1 cellular context compared by ENCODE assay signal in the genomic region with DNA sequence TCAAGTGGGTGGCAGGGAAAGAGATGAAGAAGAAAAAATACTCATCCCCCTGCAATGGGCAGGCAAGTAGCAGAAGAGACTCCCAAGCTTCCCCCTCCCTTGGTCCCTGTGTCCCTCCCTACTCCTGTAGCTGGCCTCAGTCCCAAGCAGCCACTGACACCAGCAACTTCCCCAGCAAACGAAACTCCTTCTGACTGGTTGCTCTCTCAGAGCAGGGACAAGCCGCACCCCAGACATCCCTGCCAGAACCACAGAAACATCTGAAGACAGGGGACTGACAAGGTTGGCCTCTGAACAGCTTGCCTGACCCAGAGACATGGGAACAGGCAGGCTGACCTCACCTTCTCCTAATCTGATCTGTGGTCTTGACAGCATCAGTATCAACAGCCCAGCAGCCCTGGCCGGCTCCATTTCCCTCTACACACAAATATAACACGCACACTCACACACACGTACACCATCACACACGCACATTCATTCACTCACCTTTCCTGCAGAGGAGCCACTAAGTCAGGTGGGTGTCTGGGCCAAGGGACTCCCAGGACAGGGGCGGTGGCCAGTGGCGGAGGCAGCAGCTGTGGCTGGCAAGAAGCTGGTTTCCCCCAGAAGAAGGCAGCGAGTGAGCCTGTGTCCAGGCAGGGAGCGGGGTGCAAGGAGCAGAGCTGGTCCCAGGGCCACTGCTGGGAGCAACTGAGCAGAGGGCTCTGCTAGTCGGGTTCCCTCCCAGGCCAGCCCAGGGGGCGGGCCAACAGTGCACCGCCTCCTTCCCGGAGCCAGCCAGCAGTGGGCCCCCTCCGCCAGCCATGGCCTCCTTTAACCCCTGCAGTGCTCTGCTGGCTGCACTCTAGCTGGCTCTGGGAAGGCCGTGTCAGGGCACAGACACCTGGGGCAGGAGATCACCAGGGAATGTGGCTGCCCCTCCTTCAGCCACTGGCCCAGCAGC.
TF ChIP-seq lines count a peak whose summit lies in the region.

No MANE protein-coding gene starts in this region.

TF ChIP-seq in HepG2, 621 proteins besides CTCF, POLR2A, EP300 and RAD21 (continued from another document and continues in another):
- peak; percentile 69; the same call in 1 of the 2 replicates for TF ChIP-seq NFAT5 (CRISPR knock-in tag; IDR thresholded peaks at IDR 0.05)
- TF ChIP-seq ZNF720 (CRISPR knock-in tag; IDR thresholded peaks at IDR 0.05), result no peak
- no peak for TF ChIP-seq SCMH1 (CRISPR knock-in tag; IDR thresholded peaks at IDR 0.05; ENCODE audit: borderline replicate concordance)
- TF ChIP-seq YEATS4 (CRISPR knock-in tag; IDR thresholded peaks at IDR 0.05; ENCODE audit: borderline replicate concordance), result peak; percentile 44; the same call in 1 of the 2 replicates
- no peak for TF ChIP-seq DPF2 (CRISPR knock-in tag; IDR thresholded peaks at IDR 0.05; ENCODE audit: borderline replicate concordance, low read depth)
- no peak for TF ChIP-seq ZNF496 (CRISPR knock-in tag; IDR thresholded peaks at IDR 0.05; ENCODE audit: insufficient replicate concordance)
- 0 out of 2 replicates have a peak, but pooled peaks have one; percentile 59 for TF ChIP-seq ADNP (CRISPR knock-in tag; IDR thresholded peaks at IDR 0.05)
- 0 out of 2 replicates have a peak, but pooled peaks have one; percentile 54 for TF ChIP-seq ZKSCAN1 (IDR thresholded peaks at IDR 0.05; ENCODE audit: low read length)
- peak; percentile 56; the same call in 1 of the 2 replicates for TF ChIP-seq KDM2A (CRISPR knock-in tag; IDR thresholded peaks at IDR 0.05; ENCODE audit: borderline replicate concordance, low read depth)
- no peak for TF ChIP-seq MAFK (conservative IDR thresholded peaks at IDR 0.05 in 1 of 2, IDR thresholded peaks at IDR 0.05 in 1 of 2; ENCODE audit: low read length in 2 of 2)
- TF ChIP-seq RARG (CRISPR knock-in tag; IDR thresholded peaks at IDR 0.05; ENCODE audit: low read depth), result no peak
- no peak for TF ChIP-seq HIVEP1 (CRISPR knock-in tag; IDR thresholded peaks at IDR 0.05)
- no peak; the same call in 1 of the 2 replicates for TF ChIP-seq ZNF550 (CRISPR knock-in tag; IDR thresholded peaks at IDR 0.05; ENCODE audit: borderline replicate concordance)
- TF ChIP-seq ZNF343 (CRISPR knock-in tag; IDR thresholded peaks at IDR 0.05), result no peak
- no peak for TF ChIP-seq ZNF569 (CRISPR knock-in tag; IDR thresholded peaks at IDR 0.05; ENCODE audit: borderline replicate concordance)
- no peak for TF ChIP-seq ZNF75D (CRISPR knock-in tag; IDR thresholded peaks at IDR 0.05; ENCODE audit: borderline replicate concordance)
- no peak for TF ChIP-seq ZNF597 (CRISPR knock-in tag; IDR thresholded peaks at IDR 0.05)
- TF ChIP-seq SRY (CRISPR knock-in tag; IDR thresholded peaks at IDR 0.05), result peak; percentile 82; the same call in 1 of the 2 replicates
- TF ChIP-seq TOE1 (CRISPR knock-in tag; IDR thresholded peaks at IDR 0.05), result no peak
- TF ChIP-seq RCOR2 (CRISPR knock-in tag; IDR thresholded peaks at IDR 0.05), result no peak
- TF ChIP-seq ZMYM2 (CRISPR knock-in tag; IDR thresholded peaks at IDR 0.05), result no peak
- no peak for TF ChIP-seq ZBTB14 (CRISPR knock-in tag; IDR thresholded peaks at IDR 0.05)
- TF ChIP-seq TCF7L2 (IDR thresholded peaks at IDR 0.05; ENCODE audit: low read depth, low read length), result no peak
- TF ChIP-seq ZNF83 (CRISPR knock-in tag; IDR thresholded peaks at IDR 0.05; ENCODE audit: borderline replicate concordance), result 0 out of 2 replicates have a peak, but pooled peaks have one; percentile 68
- TF ChIP-seq RBAK (CRISPR knock-in tag; IDR thresholded peaks at IDR 0.05), result no peak
- TF ChIP-seq, protein P1, sequence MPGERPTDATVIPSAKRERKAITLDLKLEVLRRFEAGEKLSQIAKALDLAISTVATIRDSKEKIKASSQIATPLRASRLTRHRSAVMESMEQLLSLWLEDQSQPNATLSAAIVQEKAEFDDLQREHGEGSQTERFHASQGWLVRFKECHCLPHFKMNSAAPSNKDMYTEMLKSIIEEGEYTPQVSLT (CRISPR knock-in tag; IDR thresholded peaks at IDR 0.05; ENCODE audit: borderline replicate concordance, low read depth), result no peak
- no peak for TF ChIP-seq KDM1A (CRISPR knock-in tag; IDR thresholded peaks at IDR 0.05)
- TF ChIP-seq ZNF335 (CRISPR knock-in tag; IDR thresholded peaks at IDR 0.05), result no peak
- no peak; the same call in 1 of the 2 replicates for TF ChIP-seq TRAFD1 (CRISPR knock-in tag; IDR thresholded peaks at IDR 0.05; ENCODE audit: borderline replicate concordance)
- TF ChIP-seq ZNF766 (CRISPR knock-in tag; IDR thresholded peaks at IDR 0.05; ENCODE audit: borderline replicate concordance), result peak; percentile 83; the same call in 1 of the 2 replicates
- no peak for TF ChIP-seq TP53 (CRISPR knock-in tag; conservative IDR thresholded peaks at IDR 0.05)
- no peak for TF ChIP-seq ZFAT (CRISPR knock-in tag; conservative IDR thresholded peaks at IDR 0.05)
- peak; percentile 32; the same call in 1 of the 2 replicates for TF ChIP-seq NCOA2 (CRISPR knock-in tag; IDR thresholded peaks at IDR 0.05)
- peak; percentile 89 for TF ChIP-seq ZNF687 (CRISPR knock-in tag; IDR thresholded peaks at IDR 0.05)
- TF ChIP-seq ZBTB7A (CRISPR knock-in tag; IDR thresholded peaks at IDR 0.05), result no peak
- 0 out of 2 replicates have a peak, but pooled peaks have one; percentile 64 for TF ChIP-seq CREB3 (CRISPR knock-in tag; IDR thresholded peaks at IDR 0.05)
- no peak for TF ChIP-seq GTF2F1 (IDR thresholded peaks at IDR 0.05; ENCODE audit: low read length)
- TF ChIP-seq SP4 (CRISPR knock-in tag; IDR thresholded peaks at IDR 0.05), result peak; percentile 93
- TF ChIP-seq NR2F2 (IDR thresholded peaks at IDR 0.05; ENCODE audit: borderline replicate concordance, low read depth), result no peak
- TF ChIP-seq ASH2L (IDR thresholded peaks at IDR 0.05; ENCODE audit: insufficient read length, low read depth, low read length), result no peak
- TF ChIP-seq PITX1 (CRISPR knock-in tag; IDR thresholded peaks at IDR 0.05), result peak; percentile 77
- TF ChIP-seq SNAI1 (CRISPR knock-in tag; IDR thresholded peaks at IDR 0.05; ENCODE audit: borderline replicate concordance), result no peak
- no peak for TF ChIP-seq SOX6 (IDR thresholded peaks at IDR 0.05)
- TF ChIP-seq SOX6 (CRISPR knock-in tag; IDR thresholded peaks at IDR 0.05), result peak; percentile 59
- no peak for TF ChIP-seq ZFP36 (IDR thresholded peaks at IDR 0.05; ENCODE audit: borderline replicate concordance, low read depth, low read length, partially characterized antibody)
- TF ChIP-seq, protein P2, sequence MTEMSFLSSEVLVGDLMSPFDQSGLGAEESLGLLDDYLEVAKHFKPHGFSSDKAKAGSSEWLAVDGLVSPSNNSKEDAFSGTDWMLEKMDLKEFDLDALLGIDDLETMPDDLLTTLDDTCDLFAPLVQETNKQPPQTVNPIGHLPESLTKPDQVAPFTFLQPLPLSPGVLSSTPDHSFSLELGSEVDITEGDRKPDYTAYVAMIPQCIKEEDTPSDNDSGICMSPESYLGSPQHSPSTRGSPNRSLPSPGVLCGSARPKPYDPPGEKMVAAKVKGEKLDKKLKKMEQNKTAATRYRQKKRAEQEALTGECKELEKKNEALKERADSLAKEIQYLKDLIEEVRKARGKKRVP (CRISPR knock-in tag; IDR thresholded peaks at IDR 0.05), result no peak
- TF ChIP-seq YY1 (IDR thresholded peaks at IDR 0.05; ENCODE audit: insufficient read depth, insufficient replicate concordance, low read depth, low read length), result peak; percentile 89
- peak; percentile 27; the same call in 1 of the 2 replicates for TF ChIP-seq SOX5 (CRISPR knock-in tag; IDR thresholded peaks at IDR 0.05; ENCODE audit: borderline replicate concordance)
